In genomic region chr7:41030673-41031072, GRCh38 we compare ENCODE assay signal across 29 cellular contexts.
DNase-seq lines count a peak whose midpoint lies in the region; ATAC-seq, FAIRE-seq and TF ChIP-seq lines count a peak whose summit lies in the region.
"Had no signal": no experiment of that assay in that cellular context is flagged by ENCODE, and none has a peak within 500 bp of the region (broad histone marks: within the 10 kb centered on the region; RNA-seq: fewer than 3 reads in every experiment).

No MANE protein-coding gene starts in this region.

- FAIRE-seq in bronchial epithelial cell (lab: Jason Lieb, UNC) (no peak), HepG2 (lab: Jason Lieb, UNC) (no peak)
- FAIRE-seq: GM12892 had no signal

- TF ChIP-seq CTCF in bronchial epithelial cell (IDR thresholded peaks at IDR 0.05; ENCODE audit: insufficient read depth, low read length, severe bottlenecking), result no peak
- no peak for TF ChIP-seq CTCF in HepG2 (CRISPR knock-in tag; IDR thresholded peaks at IDR 0.05)

- no peak for ATAC-seq in HepG2
- ATAC-seq in GM18511 (IDR thresholded peaks at IDR 0.05; ENCODE audit: unreplicated experiment), result no peak
- ATAC-seq in GM18505 (IDR thresholded peaks at IDR 0.05; ENCODE audit: unreplicated experiment), result no peak
- ATAC-seq in HG03432 (IDR thresholded peaks at IDR 0.05; ENCODE audit: unreplicated experiment), result no peak
- ATAC-seq: activated T-cell treated with anti-CD3 and anti-CD28 coated beads, Interleukin-2, amount 50 U/mL, for 4 hours; CD8-positive, alpha-beta T cell; GM23338; stimulated activated memory B cell treated with anti-CD40 and anti-IgM and Interleukin-4, amounts not matched to agents 10 μg/mL and 1 μg/mL and 100 μg/mL, for 72 hours had no signal

- H3K27ac ChIP-seq in HepG2 (ENCODE audit: extremely low read length, insufficient read depth, low read length), result no peak overlapping the region
- H3K27ac ChIP-seq: esophagus squamous epithelium, transverse colon had no signal

- no peak for TF ChIP-seq RAD21 in HepG2 (CRISPR knock-in tag; IDR thresholded peaks at IDR 0.05)

- no peaks in the 10 kb centered on the region for H3K79me2 ChIP-seq in HepG2 (ENCODE audit: insufficient read depth, low read length)

- POLR2A ChIA-PET in HepG2 (lab: Yijun Ruan, JAX), result no interaction called here

- no peaks in the 10 kb centered on the region for H3K9me3 ChIP-seq in HepG2 (ENCODE audit: low read length)
- H3K9me3 ChIP-seq: BE2C, esophagus squamous epithelium, transverse colon had no signal

- CTCF ChIA-PET in HepG2 (lab: Yijun Ruan, JAX; ENCODE audit: low intra/inter-chr PET ratio, low total read pairs), result no interaction called here

- in situ Hi-C loops in HepG2 (cut with HindIII; ENCODE audit: extremely low pct_ligation_motif_present, low pct_unique_long_range_greater_than_20kb), result no loop called here

- BruUV-seq in HepG2 (replicated peaks; lab: Mats Ljungman, UMichigan), result no TSS peak

- no peak for TF ChIP-seq POLR2A in HepG2 (IDR thresholded peaks at IDR 0.05; ENCODE audit: insufficient read depth in 1 of 2, low read depth in 2 of 2, low read length in 2 of 2)
- TF ChIP-seq POLR2A in GM18505 (IDR thresholded peaks at IDR 0.05; ENCODE audit: borderline replicate concordance, extremely low read depth, insufficient read depth, insufficient read length), result no peak

- no peak overlapping the region for H2AFZ ChIP-seq in HepG2 (ENCODE audit: low read length)
- H2AFZ ChIP-seq: GM23338 had no signal

- WGBS in HepG2 (ENCODE audit: low lambda C conversion rate), result 22% methylated on average over 5 of the region's 5 CpGs

- TF ChIP-seq EP300 in HepG2 (IDR thresholded peaks at IDR 0.05; ENCODE audit: low read depth in 2 of 2, low read length in 2 of 2) (no peak), HepG2 (CRISPR knock-in tag; IDR thresholded peaks at IDR 0.05; ENCODE audit: borderline replicate concordance) (no peak)

- no peaks in the 10 kb centered on the region for H3K27me3 ChIP-seq in bronchial epithelial cell (ENCODE audit: control insufficient read depth, insufficient read depth, low read length)
- no peaks in the 10 kb centered on the region for H3K27me3 ChIP-seq in HepG2 (ENCODE audit: control insufficient read depth in 1 of 2, insufficient read depth in 2 of 2, low read length in 2 of 2)
- H3K27me3 ChIP-seq: BE2C, esophagus squamous epithelium, transverse colon had no signal

- intact Hi-C loops in HepG2 (cut with micrococcal nuclease; ENCODE audit: unreplicated experiment), result no loop called here

- no peak overlapping the region for H3K9ac ChIP-seq in HepG2 (ENCODE audit: insufficient read depth, low read depth, low read length)

- no peaks in the 10 kb centered on the region for H4K20me1 ChIP-seq in HepG2 (ENCODE audit: insufficient read depth, low read length)

- DNase-seq in Daoy (ENCODE audit: low read depth) (peak; percentile 97), M059J (ENCODE audit: low read depth) (peak; percentile 54), bronchial epithelial cell (ENCODE audit: low read depth) (peak; percentile 62), kidney tubule cell (ENCODE audit: low spot score) (peak; percentile 75), HepG2 (ENCODE audit: low spot score) (no peak)
- DNase-seq: activated CD4-positive, alpha-beta T cell treated with anti-CD3 and anti-CD28 coated beads, Interleukin-2, amount 50 U/mL, for 1 hour; activated CD4-positive, CD25-positive, alpha-beta regulatory T cell; activated gamma-delta T cell treated with Interleukin-2 at 50 U/mL for 16 hours; activated T-cell treated with anti-CD3 and anti-CD28 coated beads, Interleukin-2, amount 50 U/mL, for 4 hours; BE2C; CD8-positive, alpha-beta T cell; DMS 273 treated with DMSO at 0.1 percent for 48 hours; endodermal cell; esophagus squamous epithelium; hypothalamus; KG1; MM.1S; NCI-H1417; NCI-H2081; NCI-H2227 treated with DMSO at 0.1 percent for 48 hours; SHP77 treated with DMSO at 0.1 percent for 48 hours; T-helper 1 cell; transverse colon had no signal

- H3K4me1 ChIP-seq in HepG2 (ENCODE audit: insufficient read depth, low read length), result no peaks in the 10 kb centered on the region
- H3K4me1 ChIP-seq: BE2C, esophagus squamous epithelium, transverse colon had no signal

- H3K4me2 ChIP-seq in HepG2 (ENCODE audit: low read depth, low read length), result no peak overlapping the region
- H3K4me2 ChIP-seq: GM23338 had no signal

- H3K36me3 ChIP-seq in bronchial epithelial cell (ENCODE audit: control insufficient read depth, insufficient read depth, low read length) (no peaks in the 10 kb centered on the region), HepG2 (replicated peaks in 1 of 2; ENCODE audit: control insufficient read depth in 1 of 2, insufficient read depth in 2 of 2, low read length in 2 of 2) (no peaks in the 10 kb centered on the region)
- H3K36me3 ChIP-seq: BE2C, esophagus squamous epithelium, transverse colon had no signal

- H3K4me3 ChIP-seq in bronchial epithelial cell (ENCODE audit: low read depth, low read length) (no peak overlapping the region), HepG2 (replicated peaks in 1 of 3; ENCODE audit: insufficient read depth in 1 of 3, low read depth in 2 of 3, low read length in 3 of 3) (no peak overlapping the region)
- H3K4me3 ChIP-seq: esophagus squamous epithelium, GM23338, transverse colon had no signal

TF ChIP-seq in HepG2, 621 proteins besides CTCF, POLR2A, EP300 and RAD21 (continues in another document):
- TF ChIP-seq PCBP1 (IDR thresholded peaks at IDR 0.05; ENCODE audit: borderline replicate concordance, low read depth, low read length) (no peak), ZNF234 (CRISPR knock-in tag; conservative IDR thresholded peaks at IDR 0.05) (no peak), ZNF20 (CRISPR knock-in tag; IDR thresholded peaks at IDR 0.05) (no peak), ZNF678 (CRISPR knock-in tag; IDR thresholded peaks at IDR 0.05) (no peak), CREB3 (CRISPR knock-in tag; IDR thresholded peaks at IDR 0.05) (no peak), SOX6 (IDR thresholded peaks at IDR 0.05) (no peak), SOX6 (CRISPR knock-in tag; IDR thresholded peaks at IDR 0.05) (no peak), MBD4 (IDR thresholded peaks at IDR 0.05; ENCODE audit: borderline replicate concordance, low read length) (no peak), GMEB1 (CRISPR knock-in tag; IDR thresholded peaks at IDR 0.05; ENCODE audit: borderline replicate concordance) (no peak), ZBTB25 (CRISPR knock-in tag; IDR thresholded peaks at IDR 0.05) (no peak), E2F2 (CRISPR knock-in tag; IDR thresholded peaks at IDR 0.05; ENCODE audit: borderline replicate concordance) (no peak), ZNF414 (CRISPR knock-in tag; IDR thresholded peaks at IDR 0.05) (no peak), MAF1 (CRISPR knock-in tag; IDR thresholded peaks at IDR 0.05; ENCODE audit: borderline replicate concordance) (no peak), ZBTB7B (CRISPR knock-in tag; IDR thresholded peaks at IDR 0.05) (no peak)
